In genomic region chr5:10249948-10250803, GRCh38 we compare ENCODE assay signal across 1 cellular context.
TF ChIP-seq lines count a peak whose summit lies in the region.

TSS of gene CCT5 (plus strand) at chr5:10250280. CDS start at chr5:10250341, 61 bp downstream.

TF ChIP-seq in HepG2, 621 proteins besides CTCF, POLR2A, EP300 and RAD21 (continued from another document and continues in another):
- TF ChIP-seq ZNF512 (CRISPR knock-in tag; IDR thresholded peaks at IDR 0.05) (no peak), PITX1 (CRISPR knock-in tag; IDR thresholded peaks at IDR 0.05) (no peak), SOX6 (IDR thresholded peaks at IDR 0.05) (no peak), SOX6 (CRISPR knock-in tag; IDR thresholded peaks at IDR 0.05) (peak; percentile 21; the same call in 1 of the 2 replicates), ZNF746 (CRISPR knock-in tag; IDR thresholded peaks at IDR 0.05) (peak; percentile 52; the same call in 1 of the 2 replicates), ZNF451 (CRISPR knock-in tag; IDR thresholded peaks at IDR 0.05) (peak; percentile 69; the same call in 1 of the 2 replicates), MLXIP (CRISPR knock-in tag; IDR thresholded peaks at IDR 0.05; ENCODE audit: borderline replicate concordance) (no peak), ZNF318 (CRISPR knock-in tag; IDR thresholded peaks at IDR 0.05) (no peak), SRF (IDR thresholded peaks at IDR 0.05; ENCODE audit: low read depth, low read length) (no peak), CBFB (CRISPR knock-in tag; IDR thresholded peaks at IDR 0.05) (no peak), SKI (IDR thresholded peaks at IDR 0.05; ENCODE audit: partially characterized antibody) (no peak), ZNF782 (CRISPR knock-in tag; IDR thresholded peaks at IDR 0.05; ENCODE audit: borderline replicate concordance) (no peak), PRDM15 (CRISPR knock-in tag; IDR thresholded peaks at IDR 0.05) (no peak), ZNF788 (CRISPR knock-in tag; IDR thresholded peaks at IDR 0.05; ENCODE audit: borderline replicate concordance) (no peak), SIX4 (CRISPR knock-in tag; IDR thresholded peaks at IDR 0.05) (no peak), PBX3 (CRISPR knock-in tag; IDR thresholded peaks at IDR 0.05; ENCODE audit: borderline replicate concordance) (no peak), SRSF9 (IDR thresholded peaks at IDR 0.05; ENCODE audit: borderline replicate concordance, insufficient read depth, low read depth, low read length, poor library complexity, severe bottlenecking) (no peak), ATAD3A (CRISPR knock-in tag; IDR thresholded peaks at IDR 0.05) (no peak), ETS1 (CRISPR knock-in tag; IDR thresholded peaks at IDR 0.05) (no peak), ZNF790 (CRISPR knock-in tag; IDR thresholded peaks at IDR 0.05; ENCODE audit: borderline replicate concordance) (no peak; the same call in 1 of the 2 replicates), ZFP37 (CRISPR knock-in tag; IDR thresholded peaks at IDR 0.05; ENCODE audit: borderline replicate concordance) (0 out of 2 replicates have a peak, but pooled peaks have one; percentile 55), ZNF10 (CRISPR knock-in tag; IDR thresholded peaks at IDR 0.05; ENCODE audit: borderline replicate concordance, low read depth) (no peak), ZNF589 (CRISPR knock-in tag; conservative IDR thresholded peaks at IDR 0.05) (no peak), ZNF800 (CRISPR knock-in tag; IDR thresholded peaks at IDR 0.05) (no peak), RBFOX2 (IDR thresholded peaks at IDR 0.05; ENCODE audit: low read depth, low read length) (peak; percentile 91), IRF1 (CRISPR knock-in tag; IDR thresholded peaks at IDR 0.05; ENCODE audit: low read depth) (no peak), ZNF776 (CRISPR knock-in tag; IDR thresholded peaks at IDR 0.05) (0 out of 2 replicates have a peak, but pooled peaks have one; percentile 65), ARNT (IDR thresholded peaks at IDR 0.05) (no peak), RELA (CRISPR knock-in tag; IDR thresholded peaks at IDR 0.05) (no peak), ZNF737 (CRISPR knock-in tag; IDR thresholded peaks at IDR 0.05; ENCODE audit: borderline replicate concordance) (no peak; the same call in 1 of the 2 replicates), MLX (CRISPR knock-in tag; IDR thresholded peaks at IDR 0.05) (0 out of 2 replicates have a peak, but pooled peaks have one; percentile 25)
